In genomic region chr13:80553041-80553440, GRCh38 we compare ENCODE assay signal across 2 cellular contexts.
TF ChIP-seq lines count a peak whose summit lies in the region.

No MANE protein-coding gene starts in this region.

TF ChIP-seq in GM23338, 12 proteins besides CTCF, POLR2A, EP300 and RAD21 (continued from another document):
- TF ChIP-seq ZNF462 (CRISPR knock-in tag; IDR thresholded peaks at IDR 0.05) (no peak), ETS1 (IDR thresholded peaks at IDR 0.05) (no peak), JUNB (IDR thresholded peaks at IDR 0.05; ENCODE audit: unreplicated experiment) (no peak), ZNF331 (CRISPR knock-in tag; IDR thresholded peaks at IDR 0.05; ENCODE audit: low read depth) (no peak), REST (IDR thresholded peaks at IDR 0.05; ENCODE audit: unreplicated experiment) (no peak), CREB1 (CRISPR knock-in tag; IDR thresholded peaks at IDR 0.05; ENCODE audit: low read depth) (no peak), ZNF114 (CRISPR knock-in tag; IDR thresholded peaks at IDR 0.05) (no peak), STAT1 (IDR thresholded peaks at IDR 0.05; ENCODE audit: unreplicated experiment) (no peak), EZH2phosphoT487 (IDR thresholded peaks at IDR 0.05; ENCODE audit: unreplicated experiment) (no peak), NANOG (IDR thresholded peaks at IDR 0.05; ENCODE audit: borderline replicate concordance) (no peak), EZH2 (IDR thresholded peaks at IDR 0.05; ENCODE audit: low read depth, unreplicated experiment) (no peak)
TF ChIP-seq in GM23338: peak in this region for 0.

TF ChIP-seq in WTC11, 78 proteins besides CTCF, POLR2A, EP300 and RAD21 (continued from another document):
- TF ChIP-seq CREM (CRISPR knock-in tag; IDR thresholded peaks at IDR 0.05) (no peak), CREB1 (CRISPR knock-in tag; IDR thresholded peaks at IDR 0.05) (no peak), SOX15 (CRISPR knock-in tag; IDR thresholded peaks at IDR 0.05) (no peak), NFYB (CRISPR knock-in tag; conservative IDR thresholded peaks at IDR 0.05; ENCODE audit: low read depth) (no peak)
